Comparison of ENCODE assay signal across 8 cellular contexts in genomic region chr11:69122642-69123431, GRCh38. TPM values are rescaled to one million over a fixed set of nuclear protein-coding genes. Genes with fewer than 3 reads are reported as not detected.
A peak's percentile ranks its signal among the peaks of the same experiment; 100 is the strongest.
DNase-seq lines count a peak whose midpoint lies in the region; ATAC-seq, FAIRE-seq and TF ChIP-seq lines count a peak whose summit lies in the region.

No MANE protein-coding gene starts in this region.

- no peaks in the 10 kb centered on the region for H3K9me1 ChIP-seq in endothelial cell of umbilical vein (replicated peaks; ENCODE audit: control insufficient read depth, extremely low read depth, insufficient read depth, low read length)

- H3K4me2 ChIP-seq in endothelial cell of umbilical vein (ENCODE audit: insufficient read depth, low read length), result peak overlapping the region; percentile 66

- H3K4me1 Mint-ChIP-seq in CD4-positive, CD25-positive, alpha-beta regulatory T cell, result peaks cover 7 to 58% (median 25%) of the 10 kb centered on the region in 4 donors

- H3K36me3 ChIP-seq in CD4-positive, CD25-positive, alpha-beta regulatory T cell (ENCODE audit: control insufficient read depth, insufficient read depth, low read length), result no peaks in the 10 kb centered on the region
- H3K36me3 ChIP-seq in endothelial cell of umbilical vein (ENCODE audit: control insufficient read depth in 2 of 2, extremely low read depth in 1 of 2, insufficient read depth in 2 of 2, low read length in 2 of 2), result no peaks in the 10 kb centered on the region
- no peaks in the 10 kb centered on the region for H3K36me3 ChIP-seq in stomach

- WGBS in stomach, 5 donors, result 6 to 11% (median 10%) methylated on average over 15 to 26 of the region's 26 CpGs

- no peaks in the 10 kb centered on the region for H4K20me1 ChIP-seq in endothelial cell of umbilical vein (replicated peaks; ENCODE audit: control insufficient read depth, extremely low read depth, insufficient read depth, low read length)

- H3K36me3 Mint-ChIP-seq in CD4-positive, CD25-positive, alpha-beta regulatory T cell, result no peaks in the 10 kb centered on the region

- FAIRE-seq in endothelial cell of umbilical vein (lab: Jason Lieb, UNC), result peak; percentile 97

- TF ChIP-seq CTCF in LNCaP clone FGC (IDR thresholded peaks at IDR 0.05; ENCODE audit: control insufficient read depth, extremely low read depth, insufficient read depth), result no peak
- no peak for TF ChIP-seq CTCF in endothelial cell of umbilical vein (IDR thresholded peaks at IDR 0.05; ENCODE audit: extremely low read depth in 1 of 2, insufficient read depth in 1 of 2, low read depth in 1 of 2, low read length in 2 of 2)
- TF ChIP-seq CTCF in stomach (IDR thresholded peaks at IDR 0.05), result no peak

- H3K4me1 ChIP-seq in CD4-positive, CD25-positive, alpha-beta regulatory T cell (ENCODE audit: control insufficient read depth, insufficient read depth, low read length, poor library complexity, severe bottlenecking), result peaks cover 42% of the 10 kb centered on the region
- H3K4me1 ChIP-seq in endothelial cell of umbilical vein (ENCODE audit: control insufficient read depth, extremely low read depth, insufficient read depth, low read length) (peaks cover 18% of the 10 kb centered on the region), stomach (peaks cover 38 to 55% (median 48%) of the 10 kb centered on the region in 4 donors)

- no peaks in the 10 kb centered on the region for H3K27me3 ChIP-seq in CD4-positive, CD25-positive, alpha-beta regulatory T cell (ENCODE audit: control insufficient read depth, insufficient read depth, low read length)
- H3K27me3 ChIP-seq in endothelial cell of umbilical vein (ENCODE audit: control insufficient read depth in 2 of 2, insufficient read depth in 2 of 2, low read length in 2 of 2) (no peaks in the 10 kb centered on the region), stomach (no peaks in the 10 kb centered on the region)

- POLR2A ChIA-PET in endothelial cell of umbilical vein (lab: Charles Lee), result no interaction called here

- peak overlapping the region; percentile 62 for H3K27ac ChIP-seq in CD4-positive, CD25-positive, alpha-beta regulatory T cell (ENCODE audit: insufficient read depth, low read length, poor library complexity, severe bottlenecking)
- H3K27ac ChIP-seq in endothelial cell of umbilical vein (ENCODE audit: insufficient read depth, low read depth, low read length), result no peak overlapping the region
- peak overlapping the region; percentile 82 to 86 (median 84) for H3K27ac ChIP-seq in stomach

- no peaks in the 10 kb centered on the region for H3K27me3 Mint-ChIP-seq in CD4-positive, CD25-positive, alpha-beta regulatory T cell

- no peak for TF ChIP-seq POLR2A in endothelial cell of umbilical vein (IDR thresholded peaks at IDR 0.05; ENCODE audit: low read depth, low read length)
- TF ChIP-seq POLR2A in stomach (IDR thresholded peaks at IDR 0.05), result peak in 1 of 4 donors; percentile 10

- H3K9me3 Mint-ChIP-seq in CD4-positive, CD25-positive, alpha-beta regulatory T cell, result peaks cover 0 to 3% (median 0%) of the 10 kb centered on the region in 7 donors

- intact Hi-C loops in endothelial cell of umbilical vein (cut with micrococcal nuclease) (loop anchor here (2.0 to 10.0 kb wide), 2 partner anchors 142 to 518 kb away; partner anchors contain the start of gene CCND1), stomach (cut with DNase I; ENCODE audit: low total_unique reads) (no loop called here)

- peak overlapping the region; percentile 79 to 90 (median 80) for H3K27ac Mint-ChIP-seq in CD4-positive, CD25-positive, alpha-beta regulatory T cell

- CTCF ChIA-PET in endothelial cell of umbilical vein (lab: Charles Lee), result interaction anchor here (0.7 to 1.7 kb wide), 6 partner anchors 8 to 88 kb away, joined by 3 to 7 read pairs (median 3); no protein-coding TSS in a partner anchor

- H3K4me3 ChIP-seq in CD4-positive, CD25-positive, alpha-beta regulatory T cell (ENCODE audit: low read depth, low read length), result peak overlapping the region; percentile 53
- H3K4me3 ChIP-seq in LNCaP clone FGC (ENCODE audit: low read depth, low read length) (no peak overlapping the region), endothelial cell of umbilical vein (replicated peaks in 1 of 3; ENCODE audit: insufficient read depth in 1 of 3, low read depth in 1 of 3, low read length in 3 of 3) (no peak overlapping the region), stomach (peak overlapping the region in 1 of 4 donors; percentile 9)

- H3K4me3 Mint-ChIP-seq in CD4-positive, CD25-positive, alpha-beta regulatory T cell, result peak overlapping the region; percentile 68 to 87 (median 85)

- H3K79me2 ChIP-seq in endothelial cell of umbilical vein (ENCODE audit: control insufficient read depth, insufficient read depth, low read length), result no peaks in the 10 kb centered on the region

- peak overlapping the region; percentile 48 for H2AFZ ChIP-seq in endothelial cell of umbilical vein (ENCODE audit: low read depth, low read length)

- H3K9ac ChIP-seq in endothelial cell of umbilical vein (replicated peaks; ENCODE audit: extremely low read depth, insufficient read depth, low read length), result no peak overlapping the region

- BruUV-seq in endothelial cell of umbilical vein (replicated peaks; lab: Mats Ljungman, UMichigan), result no TSS peak

- no peaks in the 10 kb centered on the region for H3K9me3 ChIP-seq in CD4-positive, CD25-positive, alpha-beta regulatory T cell (ENCODE audit: control insufficient read depth in 2 of 2, low read length in 2 of 2)
- H3K9me3 ChIP-seq in endothelial cell of umbilical vein (replicated peaks; ENCODE audit: control insufficient read depth, insufficient read depth, low read length) (no peaks in the 10 kb centered on the region), stomach (peaks cover 0 to 7% (median 6%) of the 10 kb centered on the region in 4 donors)

- peak in 2 of 3 donors; percentile 5 to 78 for DNase-seq in CD4-positive, CD25-positive, alpha-beta regulatory T cell
- DNase-seq in LNCaP clone FGC (ENCODE audit: low read depth) (peak; percentile 87), endothelial cell of umbilical vein (ENCODE audit: low read depth, low spot score) (peak; percentile 64), myocyte (ENCODE audit: low read depth) (peak; percentile 83), stomach (peak; percentile 96)
- peak in 2 of 3 experiments; percentile 34 to 56 for DNase-seq in activated CD8-positive, alpha-beta memory T cell treated with anti-CD3 and anti-CD28 coated beads for 48 hours (ENCODE audit: low read depth in 2 of 3, low spot score in 2 of 3)

- ATAC-seq in CD4-positive, CD25-positive, alpha-beta regulatory T cell (ENCODE audit: low read depth in 2 of 2), result peak; percentile 45 to 59
- ATAC-seq in HG02678 (IDR thresholded peaks at IDR 0.05; ENCODE audit: unreplicated experiment), result no peak
- ATAC-seq in HG03521 (IDR thresholded peaks at IDR 0.05; ENCODE audit: unreplicated experiment), result no peak

- dilution Hi-C loops in endothelial cell of umbilical vein (cut with MboI; ENCODE audit: extremely low pct_ligation_motif_present, low sequenced_read_pairs), result loop anchor here (25.0 kb wide), 1 partner anchor 539 kb away; no protein-coding TSS in a partner anchor

- TF ChIP-seq EP300 in stomach (IDR thresholded peaks at IDR 0.05), result no peak

TF ChIP-seq in endothelial cell of umbilical vein, 7 proteins besides CTCF, POLR2A, EP300 and RAD21:
- TF ChIP-seq POLR2AphosphoS5 (IDR thresholded peaks at IDR 0.05; ENCODE audit: insufficient read depth, low read depth, low read length) (peak; percentile 71), JUN (IDR thresholded peaks at IDR 0.05; ENCODE audit: borderline replicate concordance, insufficient read depth, insufficient read length, low read depth) (peak; percentile 28), MAX (IDR thresholded peaks at IDR 0.05; ENCODE audit: insufficient read depth, insufficient read length) (no peak), FOS (IDR thresholded peaks at IDR 0.05; ENCODE audit: borderline replicate concordance, insufficient read depth, low read length) (peak; percentile 92)
TF ChIP-seq in endothelial cell of umbilical vein: peak in this region for 3.

RNA-seq across cellular contexts. Expression of gene SMIM38, which starts 32.9 kb away (rescaled TPM):
- total RNA-seq in CD4-positive, CD25-positive, alpha-beta regulatory T cell, result 1.3 TPM
- under 1 TPM in 2 of 4 donors, not detected in 2; 0.07 to 0.11 TPM for polyA plus RNA-seq in CD4-positive, CD25-positive, alpha-beta regulatory T cell
- total RNA-seq in endothelial cell of umbilical vein (not detected in 2 replicates), myocyte (0.08 TPM in 1 of 2 replicates, not detected in the other), stomach (10 to 100 TPM in 2 of 5 donors, 1 to 10 TPM in 2, not detected in 1; 1.2 to 31.2 (median 14.7) TPM)
- polyA plus RNA-seq in endothelial cell of umbilical vein (0.03 TPM in 2 replicates), stomach (10 to 100 TPM in 1 of 3 donors, 1 to 10 TPM in 2; 1.9 to 22.7 (median 8.1) TPM)
- 0.03 TPM in 1 of 2 replicates, not detected in the other for polyA plus RNA-seq in endothelial cell of umbilical vein (2011; cell fraction: cytosol; rRNA removed)
- polyA plus RNA-seq in endothelial cell of umbilical vein (2011; cell fraction: nucleus; rRNA removed), result 0.20 and 0.36 TPM in 2 replicates
- not detected in 2 replicates for polyA plus RNA-seq in endothelial cell of umbilical vein (2012)
- polyA minus RNA-seq in endothelial cell of umbilical vein, result not detected in 2 replicates
- not detected for polyA minus RNA-seq in endothelial cell of umbilical vein (2011; cell fraction: cytosol; rRNA and poly(A)+ RNA removed)
- polyA minus RNA-seq in endothelial cell of umbilical vein (2011; cell fraction: nucleus; rRNA and poly(A)+ RNA removed), result 0.14 TPM in 2 replicates
- polyA plus RNA-seq in myocyte (2012), result 0.09 TPM

Comparison
In these comparisons a context has a peak if more than half of its experiments do, and no peak if none do; other contexts are left out.
1. ATAC-seq: peak in CD4-positive, CD25-positive, alpha-beta regulatory T cell (2 of 2); none in HG02678 (single experiment) and HG03521 (single experiment).
2. DNase-seq: peak in every context shown above with its lines; median percentile 96 in stomach; 87 in LNCaP clone FGC; 83 in myocyte; 64 in endothelial cell of umbilical vein; 45 in activated CD8-positive, alpha-beta memory T cell treated with anti-CD3 and anti-CD28 coated beads for 48 hours; 42 in CD4-positive, CD25-positive, alpha-beta regulatory T cell.